Comparison of ENCODE assay signal across 15 cellular contexts in genomic region chr10:44908071-44908709, GRCh38. TPM values are rescaled to one million over a fixed set of nuclear protein-coding genes. Genes with fewer than 3 reads are reported as not detected.
DNase-seq lines count a peak whose midpoint lies in the region; FAIRE-seq and TF ChIP-seq lines count a peak whose summit lies in the region.
"Had no signal": no experiment of that assay in that cellular context is flagged by ENCODE, and none has a peak within 500 bp of the region (broad histone marks: within the 10 kb centered on the region; RNA-seq: fewer than 3 reads in every experiment).

No MANE protein-coding gene starts in this region.

- TF ChIP-seq CTCF in H1 (IDR thresholded peaks at IDR 0.05; ENCODE audit: control extremely low read depth in 1 of 3, insufficient read depth in 1 of 3, low read depth in 1 of 3, low read length in 3 of 3) (no peak), neural crest cell (conservative IDR thresholded peaks at IDR 0.05) (no peak)

- H3K14ac ChIP-seq in H1 (ENCODE audit: insufficient read length), result no peak overlapping the region

- H4K8ac ChIP-seq in H1 (ENCODE audit: extremely low read depth, insufficient read depth, low read length), result no peak overlapping the region

- H3K4me3 Mint-ChIP-seq in neural crest cell, result peak overlapping the region; percentile 31
- no peak overlapping the region for H3K4me3 Mint-ChIP-seq in activated naive CD4-positive, alpha-beta T cell treated with anti-CD3 and anti-CD28 coated beads for 36 hours

- H3K36me3 ChIP-seq in H1 (ENCODE audit: control insufficient read depth in 2 of 4, insufficient read depth in 4 of 4, low read length in 3 of 4), result no peaks in the 10 kb centered on the region
- H3K36me3 ChIP-seq: ascending aorta had no signal

- H3K23ac ChIP-seq in H1 (ENCODE audit: insufficient read length), result no peak overlapping the region

- H2BK5ac ChIP-seq in H1 (ENCODE audit: low read depth, low read length), result no peak overlapping the region; the same call in 1 of the 2 replicates

- H2BK12ac ChIP-seq in H1 (ENCODE audit: low read depth, low read length), result peak overlapping the region; percentile 90; the same call in 1 of the 2 replicates

- CTCF ChIA-PET in H1 (lab: Charles Lee; ENCODE audit: partially characterized antibody), result interaction anchor here (0.5 to 3.5 kb wide), 9 partner anchors 9 to 74 kb away, joined by 3 to 10 read pairs (median 3); no protein-coding TSS in a partner anchor
- CTCF ChIA-PET in activated naive CD4-positive, alpha-beta T cell treated with anti-CD3 and anti-CD28 coated beads for 36 hours (lab: Charles Lee), result interaction anchor here (0.5 to 1.0 kb wide), 2 partner anchors 25 to 1282 kb away, joined by 4 to 6 read pairs; no protein-coding TSS in a partner anchor

- H4K20me1 ChIP-seq in H1 (replicated peaks in 1 of 2; ENCODE audit: control insufficient read depth in 1 of 2, insufficient read depth in 2 of 2, low read length in 2 of 2), result no peaks in the 10 kb centered on the region

- TF ChIP-seq POLR2A in H1 (IDR thresholded peaks at IDR 0.05; ENCODE audit: control extremely low read depth in 1 of 2, low read depth in 2 of 2, low read length in 2 of 2), result no peak

- no peaks in the 10 kb centered on the region for H3K9me3 ChIP-seq in H1 (ENCODE audit: insufficient read depth in 2 of 2, low read depth in 1 of 2, low read length in 1 of 2)
- H3K9me3 ChIP-seq: ascending aorta, mucosa of descending colon had no signal

- intact Hi-C loops in activated naive CD4-positive, alpha-beta T cell treated with anti-CD3 and anti-CD28 coated beads for 36 hours (cut with micrococcal nuclease), result no loop called here

- H3K4me1 ChIP-seq in H1 (replicated peaks in 1 of 4; ENCODE audit: control insufficient read depth in 3 of 4, insufficient read depth in 4 of 4, low read length in 3 of 4), result peaks cover 9 to 17% (median 11%) of the 10 kb centered on the region in 4 experiments; a peak in 6 of 7 replicates
- H3K4me1 ChIP-seq: ascending aorta had no signal

- no peak overlapping the region for H3K9ac ChIP-seq in H1 (replicated peaks in 1 of 4; ENCODE audit: extremely low read depth in 1 of 4, low read depth in 3 of 4, low read length in 3 of 4)

- peak overlapping the region; percentile 10 for H3K18ac ChIP-seq in H1 (ENCODE audit: extremely low read depth, low read length)

- 62% methylated on average over 10 of the region's 10 CpGs; no CpG with 5 or more reads in 1 of the 2 experiments for WGBS in H1 (ENCODE audit: extremely low coverage in 1 of 2, insufficient coverage in 1 of 2, insufficient read length in 1 of 2, insufficient replicate concordance in 2 of 2, low coverage in 1 of 2, low lambda C conversion rate in 2 of 2, missing lambda C conversion rate in 1 of 2), 2 experiments

- H3K27me3 Mint-ChIP-seq in neural crest cell (ENCODE audit: low read depth), result no peaks in the 10 kb centered on the region
- H3K27me3 Mint-ChIP-seq in activated naive CD4-positive, alpha-beta T cell treated with anti-CD3 and anti-CD28 coated beads for 36 hours (ENCODE audit: low read depth), result no peaks in the 10 kb centered on the region

- H3K9me3 Mint-ChIP-seq in neural crest cell, result no peaks in the 10 kb centered on the region
- H3K9me3 Mint-ChIP-seq in activated naive CD4-positive, alpha-beta T cell treated with anti-CD3 and anti-CD28 coated beads for 36 hours, result no peaks in the 10 kb centered on the region

- H3K56ac ChIP-seq in H1 (replicated peaks; ENCODE audit: insufficient read length, low read depth, low read length), result no peak overlapping the region

- H2BK15ac ChIP-seq in H1 (ENCODE audit: low read length), result peak overlapping the region; percentile 31; the same call in 1 of the 2 replicates

- H2BK20ac ChIP-seq in H1 (ENCODE audit: low read length), result peak overlapping the region; percentile 72; the same call in 1 of the 2 replicates

- peak overlapping the region; percentile 16 for H2BK120ac ChIP-seq in H1 (replicated peaks; ENCODE audit: low read depth, low read length)

- H3K4me1 Mint-ChIP-seq in neural crest cell, result peaks cover 35% of the 10 kb centered on the region
- H3K4me1 Mint-ChIP-seq in activated naive CD4-positive, alpha-beta T cell treated with anti-CD3 and anti-CD28 coated beads for 36 hours (ENCODE audit: low read depth), result peaks cover 3% of the 10 kb centered on the region

- TF ChIP-seq EP300 in H1 (IDR thresholded peaks at IDR 0.05; ENCODE audit: borderline replicate concordance in 1 of 2, low read depth in 2 of 2, low read length in 2 of 2), result no peak

- FAIRE-seq in H1 (lab: Jason Lieb, UNC), result no peak

- H3K4ac ChIP-seq in H1 (replicated peaks; ENCODE audit: insufficient read length, low read depth, low read length), result no peak overlapping the region

- no peaks in the 10 kb centered on the region for H3K79me2 ChIP-seq in H1 (ENCODE audit: control insufficient read depth in 1 of 2, insufficient read depth in 2 of 2, low read length in 2 of 2)

- H3K27me3 ChIP-seq in H1 (replicated peaks in 1 of 4; ENCODE audit: control insufficient read depth in 3 of 4, extremely low read depth in 1 of 4, insufficient read depth in 3 of 4, low read length in 3 of 4), result no peaks in the 10 kb centered on the region
- H3K27me3 ChIP-seq: ascending aorta had no signal

- H3K79me1 ChIP-seq in H1 (ENCODE audit: low read depth, low read length), result no peaks in the 10 kb centered on the region

- H2AK5ac ChIP-seq in H1 (ENCODE audit: low read depth, low read length), result no peak overlapping the region

- peak overlapping the region; percentile 5 for H4K91ac ChIP-seq in H1 (replicated peaks; ENCODE audit: insufficient read length, low read length)

- no peak overlapping the region; a peak in 1 of 8 replicates for H3K4me3 ChIP-seq in H1 (ENCODE audit: extremely low read depth in 1 of 4, insufficient read depth in 2 of 4, low read depth in 3 of 4, low read length in 4 of 4)
- H3K4me3 ChIP-seq: ascending aorta, mucosa of descending colon had no signal

- no peak overlapping the region for H3K27ac ChIP-seq in H1 (ENCODE audit: low read depth, low read length)
- H3K27ac ChIP-seq: ascending aorta had no signal

- no peak for TF ChIP-seq RAD21 in H1 (IDR thresholded peaks at IDR 0.05 in 1 of 2, conservative IDR thresholded peaks at IDR 0.05 in 1 of 2; ENCODE audit: low read depth in 2 of 2, low read length in 2 of 2)

- no peaks in the 10 kb centered on the region for H3K23me2 ChIP-seq in H1 (ENCODE audit: low read depth, low read length)

- H4K5ac ChIP-seq in H1 (ENCODE audit: insufficient read length, low read depth, low read length), result no peak overlapping the region

- peak; percentile 21 for DNase-seq in EL
- peak; percentile 53 for DNase-seq in NCI-H2107 (lab: John Stamatoyannopoulos, UW)
- DNase-seq in H1 (ENCODE audit: low read depth in 1 of 2, low spot score in 2 of 2), result peak in 1 of 2 experiments; percentile 53
- DNase-seq in neural crest cell (ENCODE audit: low read depth, low spot score), result no peak
- DNase-seq in stimulated activated CD8-positive, alpha-beta memory T cell treated with anti-CD3 and anti-CD28 coated beads, Interleukin-4, amount 100 ng/mL, for 48 hours, result no peak
- DNase-seq in RPMI8226, result no peak
- DNase-seq in NCI-H774 (lab: John Stamatoyannopoulos, UW), result no peak
- no peak for DNase-seq in activated naive CD4-positive, alpha-beta T cell treated with anti-CD3 and anti-CD28 coated beads for 36 hours
- DNase-seq: activated CD8-positive, alpha-beta memory T cell treated with anti-CD3 and anti-CD28 coated beads for 24 hours; mucosa of descending colon; NCI-H2081 treated with DMSO at 0.1 percent for 48 hours; stimulated activated CD4-positive, alpha-beta T cell treated with anti-CD3 and anti-CD28 coated beads, Interleukin-2, amount 100 ng/mL, for 48 hours had no signal

- H3K36me3 Mint-ChIP-seq in neural crest cell (ENCODE audit: low read depth), result no peaks in the 10 kb centered on the region
- no peaks in the 10 kb centered on the region for H3K36me3 Mint-ChIP-seq in activated naive CD4-positive, alpha-beta T cell treated with anti-CD3 and anti-CD28 coated beads for 36 hours (ENCODE audit: low read depth)

- H3K27ac Mint-ChIP-seq in neural crest cell (ENCODE audit: unreplicated experiment), result peak overlapping the region; percentile 72
- H3K27ac Mint-ChIP-seq in activated naive CD4-positive, alpha-beta T cell treated with anti-CD3 and anti-CD28 coated beads for 36 hours, result no peak overlapping the region

- POLR2A ChIA-PET in H1 (lab: Charles Lee; ENCODE audit: partially characterized antibody), result interaction anchor here (0.8 to 1.2 kb wide), 3 partner anchors 15 to 59 kb away, joined by 3 read pairs; no protein-coding TSS in a partner anchor

- peak overlapping the region; percentile 93 for H2AFZ ChIP-seq in H1 (ENCODE audit: low read length)

- H3K4me2 ChIP-seq in H1 (ENCODE audit: insufficient read depth in 1 of 2, low read depth in 2 of 2, low read length in 2 of 2), result peak overlapping the region in 1 of 2 experiments; percentile 26; a peak in 2 of 4 replicates

RNA-seq across cellular contexts. Expression of gene TMEM72, which starts 2.9 kb away (rescaled TPM):
- total RNA-seq in H1 (2021; fragmentation: NEBNext Ultra II Directional; extraction: Animal tissue kit (Norgen Biotek cat#: 25700)), result not detected in 2 replicates
- polyA plus RNA-seq in H1 (2011; rRNA removed), result not detected in 2 replicates
- 0.03 TPM for polyA plus RNA-seq in H1 (2011; cell fraction: cytosol; rRNA removed)
- polyA plus RNA-seq in H1 (2011; cell fraction: nucleus; rRNA removed), result not detected
- polyA plus RNA-seq in H1 (2012, experiment 1 of 2), result not detected in 4 replicates
- polyA plus RNA-seq in H1 (2012, experiment 2 of 2), result not detected
- polyA plus RNA-seq in H1 (2013, experiment 1 of 2), result not detected
- not detected for polyA plus RNA-seq in H1 (2013, experiment 2 of 2)
- polyA minus RNA-seq in H1 (2011; rRNA and poly(A)+ RNA removed), result not detected in 2 replicates
- polyA minus RNA-seq in H1 (2011; cell fraction: cytosol; rRNA and poly(A)+ RNA removed), result not detected
- polyA minus RNA-seq in H1 (2011; cell fraction: nucleus; rRNA and poly(A)+ RNA removed), result not detected
- total RNA-seq in neural crest cell, result not detected in 2 replicates
- total RNA-seq in activated naive CD4-positive, alpha-beta T cell treated with anti-CD3 and anti-CD28 coated beads for 36 hours, result not detected
- total RNA-seq: ascending aorta, SK-MEL-5, subcutaneous adipose tissue had no signal

RNA-seq across cellular contexts. Expression of gene RASSF4, which starts 51.4 kb away (rescaled TPM):
- 12.3 and 14.5 TPM in 2 replicates for total RNA-seq in H1 (2021; fragmentation: NEBNext Ultra II Directional; extraction: Animal tissue kit (Norgen Biotek cat#: 25700))
- 14.3 and 16.1 TPM in 2 replicates for polyA plus RNA-seq in H1 (2011; rRNA removed)
- polyA plus RNA-seq in H1 (2011; cell fraction: cytosol; rRNA removed), result 17.1 TPM
- polyA plus RNA-seq in H1 (2011; cell fraction: nucleus; rRNA removed), result 36.6 TPM
- 7.0 to 11.7 TPM (median 8.8 TPM) in 4 replicates for polyA plus RNA-seq in H1 (2012, experiment 1 of 2)
- polyA plus RNA-seq in H1 (2012, experiment 2 of 2), result 5.5 TPM
- 7.2 TPM for polyA plus RNA-seq in H1 (2013, experiment 1 of 2)
- polyA plus RNA-seq in H1 (2013, experiment 2 of 2), result 6.4 TPM
- 12.2 and 16.5 TPM in 2 replicates for polyA minus RNA-seq in H1 (2011; rRNA and poly(A)+ RNA removed)
- polyA minus RNA-seq in H1 (2011; cell fraction: cytosol; rRNA and poly(A)+ RNA removed), result 6.1 TPM
- 29.0 TPM for polyA minus RNA-seq in H1 (2011; cell fraction: nucleus; rRNA and poly(A)+ RNA removed)
- total RNA-seq in neural crest cell, result 16.4 and 18.6 TPM in 2 replicates
- total RNA-seq in activated naive CD4-positive, alpha-beta T cell treated with anti-CD3 and anti-CD28 coated beads for 36 hours, result 1 to 10 TPM; 1.1 to 2.2 TPM

Comparison
In these comparisons a context has a peak if more than half of its experiments do, and no peak if none do; other contexts are left out.
1. DNase-seq: peak in EL (single experiment) and NCI-H2107 (single experiment); none in neural crest cell (single experiment), stimulated activated CD8-positive, alpha-beta memory T cell treated with anti-CD3 and anti-CD28 coated beads, Interleukin-4, amount 100 ng/mL, for 48 hours (single experiment), RPMI8226 (single experiment), NCI-H774 (single experiment) and activated naive CD4-positive, alpha-beta T cell treated with anti-CD3 and anti-CD28 coated beads for 36 hours (single experiment).